8 cellular contexts compared by ENCODE assay signal in genomic region chr2:28621172-28622100, GRCh38.
DNase-seq lines count a peak whose midpoint lies in the region; ATAC-seq, FAIRE-seq and TF ChIP-seq lines count a peak whose summit lies in the region.

No MANE protein-coding gene starts in this region.

- H3K4me3 ChIP-seq in AG10803 (ENCODE audit: low read length) = no peak overlapping the region
- H3K4me3 ChIP-seq in pancreas = no peak overlapping the region
- peak overlapping the region in 1 of 4 donors; percentile 6 for H3K4me3 ChIP-seq in tibial nerve

- peak overlapping the region; percentile 88 to 94 for H3K27ac Mint-ChIP-seq in activated naive CD4-positive, alpha-beta T cell treated with anti-CD3 and anti-CD28 coated beads, Interleukin-2, amount 50 U/mL, for 72 hours

- H3K27ac ChIP-seq in pancreas (peak overlapping the region; percentile 68 to 92 (median 83)), tibial nerve (peak overlapping the region; percentile 64 to 92 (median 88))

- TF ChIP-seq POLR2A in tibial nerve (IDR thresholded peaks at IDR 0.05) = peak in 1 of 2 donors; percentile 22

- no peaks in the 10 kb centered on the region for H3K9me3 ChIP-seq in pancreas
- no peaks in the 10 kb centered on the region for H3K9me3 ChIP-seq in tibial nerve

- in situ Hi-C loops in SK-MEL-5 (cut with HindIII; ENCODE audit: low pct_unique_long_range_greater_than_20kb, low sequenced_read_pairs) = no loop called here

- DNase-seq in AG10803 (ENCODE audit: low read depth) (peak; percentile 92), HT1080 (ENCODE audit: low read depth) (peak; percentile 93), SK-MEL-5 (ENCODE audit: low read depth, low spot score) (peak; percentile 78), globus pallidus (ENCODE audit: low spot score) (peak; percentile 56), pancreas (peak; percentile 74 to 87 (median 80)), tibial nerve (ENCODE audit: low spot score in 2 of 2) (peak; percentile 62 to 90)
- peak; percentile 62 to 67 for DNase-seq in activated naive CD4-positive, alpha-beta T cell treated with anti-CD3 and anti-CD28 coated beads, Interleukin-2, amount 50 U/mL, for 72 hours (ENCODE audit: low spot score in 2 of 2)

- no peaks in the 10 kb centered on the region for H3K9me3 Mint-ChIP-seq in activated naive CD4-positive, alpha-beta T cell treated with anti-CD3 and anti-CD28 coated beads, Interleukin-2, amount 50 U/mL, for 72 hours

- no peaks in the 10 kb centered on the region for H3K36me3 ChIP-seq in pancreas
- H3K36me3 ChIP-seq in tibial nerve = no peaks in the 10 kb centered on the region

- H3K4me1 ChIP-seq in pancreas = peaks cover 0 to 30% (median 28%) of the 10 kb centered on the region in 3 donors
- H3K4me1 ChIP-seq in tibial nerve = peaks cover 3 to 50% (median 35%) of the 10 kb centered on the region in 4 donors

- peak; percentile 53 for FAIRE-seq in pancreas (lab: Jason Lieb, UNC)

- peak; percentile 90 to 94 for TF ChIP-seq EP300 in tibial nerve (IDR thresholded peaks at IDR 0.05)

- TF ChIP-seq CTCF in AG10803 (conservative IDR thresholded peaks at IDR 0.05; ENCODE audit: low read length) (peak; percentile 34), pancreas (IDR thresholded peaks at IDR 0.05) (peak in 3 of 4 donors; percentile 23 to 37 (median 23)), tibial nerve (IDR thresholded peaks at IDR 0.05) (no peak)

- ATAC-seq in activated naive CD4-positive, alpha-beta T cell treated with anti-CD3 and anti-CD28 coated beads, Interleukin-2, amount 50 U/mL, for 72 hours = peak; percentile 63 to 87
- ATAC-seq in pancreas = peak; percentile 85 to 92 (median 89)
- no peak for ATAC-seq in HG02763 (IDR thresholded peaks at IDR 0.05; ENCODE audit: unreplicated experiment)

- no peaks in the 10 kb centered on the region for H3K27me3 ChIP-seq in pancreas
- H3K27me3 ChIP-seq in tibial nerve = no peaks in the 10 kb centered on the region

- intact Hi-C loops in pancreas (cut with DNase I) = loop anchor here in 2 of 3 donors (5.0 to 10.0 kb wide), 2 partner anchors 123 to 131 kb away; partner anchors contain the start of gene PPP1CB (in 1 of the 2)

- H3K36me3 Mint-ChIP-seq in activated naive CD4-positive, alpha-beta T cell treated with anti-CD3 and anti-CD28 coated beads, Interleukin-2, amount 50 U/mL, for 72 hours = no peaks in the 10 kb centered on the region

- 12 to 15% methylated on average over 15 of the region's 15 CpGs for WGBS in pancreas, 2 donors
- WGBS in tibial nerve, 2 donors = 11 to 29% methylated on average over 12 to 15 of the region's 15 CpGs

Comparison
In these comparisons a context has a peak if more than half of its experiments do, and no peak if none do; other contexts are left out.
1. CTCF ChIP-seq: peak in AG10803 (single experiment) and pancreas (3 of 4); none in tibial nerve (0 of 5).
2. Peak in every context shown above with its lines, with median percentiles within 50 percentile points of each other: DNase-seq.